10 cellular contexts compared by ENCODE assay signal in the genomic region with DNA sequence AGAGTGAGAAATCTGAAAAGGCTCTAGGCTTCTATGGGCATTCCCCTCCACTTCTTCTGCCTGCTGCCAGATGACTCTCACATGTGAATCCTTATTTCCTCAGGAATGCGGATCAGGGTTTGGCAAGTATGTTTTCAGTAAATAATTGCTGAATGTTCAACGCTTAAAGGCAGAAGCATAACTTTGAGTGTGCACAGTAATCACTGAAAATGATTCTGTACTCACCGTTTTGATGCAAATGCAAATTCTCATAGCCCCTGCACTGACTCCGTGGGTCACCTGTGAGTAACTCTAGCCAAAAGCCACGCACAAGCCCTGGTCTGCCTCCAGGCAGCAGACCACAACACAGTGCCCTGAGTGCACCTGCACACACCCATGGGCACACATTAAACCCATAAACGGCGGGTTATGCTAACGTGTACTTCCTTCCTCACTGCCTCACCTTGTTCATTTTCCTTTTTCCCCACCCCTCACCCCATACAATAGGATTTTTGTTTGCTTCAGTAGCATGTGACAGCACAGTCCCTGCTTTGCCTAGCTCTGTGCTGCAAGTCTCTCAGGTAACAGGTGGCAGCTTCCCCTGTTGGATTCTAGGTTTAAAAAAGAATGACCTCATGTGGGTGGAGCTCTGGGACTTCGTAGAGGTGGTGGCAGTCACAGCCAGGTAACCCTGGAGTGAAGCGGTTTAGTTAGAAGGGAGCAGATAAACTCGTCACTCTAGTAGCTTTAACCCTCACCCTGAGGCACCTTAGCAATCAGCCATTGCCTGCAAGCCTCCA. TPM values are rescaled to one million over a fixed set of nuclear protein-coding genes. Genes with fewer than 3 reads are reported as not detected.
DNase-seq lines count a peak whose midpoint lies in the region; ATAC-seq and TF ChIP-seq lines count a peak whose summit lies in the region.
"Had no signal": no experiment of that assay in that cellular context is flagged by ENCODE, and none has a peak within 500 bp of the region (broad histone marks: within the 10 kb centered on the region; RNA-seq: fewer than 3 reads in every experiment).

A gene with protein sequence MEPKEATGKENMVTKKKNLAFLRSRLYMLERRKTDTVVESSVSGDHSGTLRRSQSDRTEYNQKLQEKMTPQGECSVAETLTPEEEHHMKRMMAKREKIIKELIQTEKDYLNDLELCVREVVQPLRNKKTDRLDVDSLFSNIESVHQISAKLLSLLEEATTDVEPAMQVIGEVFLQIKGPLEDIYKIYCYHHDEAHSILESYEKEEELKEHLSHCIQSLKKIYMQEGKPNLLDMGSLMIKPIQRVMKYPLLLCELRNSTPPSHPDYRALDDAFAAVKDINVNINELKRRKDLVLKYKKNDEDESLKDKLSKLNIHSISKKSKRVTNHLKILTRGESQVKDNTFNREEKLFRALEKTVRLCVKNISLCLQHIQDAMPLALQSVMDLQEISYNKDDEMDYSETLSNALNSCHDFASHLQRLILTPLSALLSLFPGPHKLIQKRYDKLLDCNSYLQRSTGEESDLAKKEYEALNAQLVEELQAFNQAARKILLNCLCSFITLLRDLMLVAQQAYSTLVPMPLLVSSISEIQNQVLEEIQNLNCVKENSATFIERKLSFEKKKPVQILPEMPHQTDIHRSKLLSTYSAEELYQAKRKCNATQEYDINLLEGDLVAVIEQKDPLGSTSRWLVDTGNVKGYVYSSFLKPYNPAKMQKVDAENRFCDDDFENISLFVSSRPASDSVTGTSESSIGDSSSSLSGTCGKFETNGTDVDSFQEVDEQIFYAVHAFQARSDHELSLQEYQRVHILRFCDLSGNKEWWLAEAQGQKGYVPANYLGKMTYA (plus strand): TSS at position 653 of the 779 bp plus-strand sequence. CDS start 146 bp downstream, outside the sequence.

- no peaks in the 10 kb centered on the region for H3K9me3 ChIP-seq in adipocyte (ENCODE audit: control insufficient read depth, low read length)

- intact Hi-C loops in activated CD4-positive, alpha-beta T cell treated with anti-CD3 and anti-CD28 coated beads for 36 hours (cut with DNase I, micrococcal nuclease), result no loop called here

- no peak for TF ChIP-seq CTCF in AG04449 (IDR thresholded peaks at IDR 0.05; ENCODE audit: insufficient read depth, low read length, missing control alignments)

- H3K36me3 ChIP-seq in adipocyte (ENCODE audit: control insufficient read depth, insufficient read depth, low read length, severe bottlenecking), result no peaks in the 10 kb centered on the region

- H3K36me3 Mint-ChIP-seq in activated CD4-positive, alpha-beta T cell treated with anti-CD3 and anti-CD28 coated beads for 36 hours (ENCODE audit: low read depth), result no peaks in the 10 kb centered on the region
- H3K36me3 Mint-ChIP-seq: CD4-positive, alpha-beta memory T cell had no signal

- H3K9ac ChIP-seq in adipocyte (ENCODE audit: low read length), result no peak within 1 kb of the TSS

- peak; percentile 51 for ATAC-seq in left lobe of liver
- ATAC-seq in activated CD4-positive, alpha-beta T cell treated with anti-CD3 and anti-CD28 coated beads for 36 hours, result no peak
- no peak for ATAC-seq in stimulated activated naive CD8-positive, alpha-beta T cell treated with anti-CD3 and anti-CD28 coated beads, Interleukin-15, amount 100 ng/mL, for 72 hours
- no peak for ATAC-seq in HG03280 (IDR thresholded peaks at IDR 0.05; ENCODE audit: unreplicated experiment)

- no peak within 1 kb of the TSS for H3K4me3 Mint-ChIP-seq in activated CD4-positive, alpha-beta T cell treated with anti-CD3 and anti-CD28 coated beads for 36 hours
- H3K4me3 Mint-ChIP-seq in stimulated activated naive CD8-positive, alpha-beta T cell treated with anti-CD3 and anti-CD28 coated beads, Interleukin-15, amount 100 ng/mL, for 72 hours, result no peak within 1 kb of the TSS
- H3K4me3 Mint-ChIP-seq: CD4-positive, alpha-beta memory T cell had no signal

- no peaks in the 10 kb centered on the region for H3K27me3 ChIP-seq in adipocyte (replicated peaks; ENCODE audit: control insufficient read depth, insufficient read depth, low read length)

- POLR2A ChIA-PET in AG04449 (lab: Yijun Ruan, JAX), result no interaction called here
- POLR2A ChIA-PET in activated CD4-positive, alpha-beta T cell treated with anti-CD3 and anti-CD28 coated beads for 36 hours (lab: Charles Lee), result no interaction called here

- peaks cover 4% of the 10 kb centered on the region for H3K27me3 Mint-ChIP-seq in activated CD4-positive, alpha-beta T cell treated with anti-CD3 and anti-CD28 coated beads for 36 hours
- peaks cover 8% of the 10 kb centered on the region for H3K27me3 Mint-ChIP-seq in stimulated activated naive CD8-positive, alpha-beta T cell treated with anti-CD3 and anti-CD28 coated beads, Interleukin-15, amount 100 ng/mL, for 72 hours

- H3K4me1 Mint-ChIP-seq in activated CD4-positive, alpha-beta T cell treated with anti-CD3 and anti-CD28 coated beads for 36 hours, result no peaks in the 10 kb centered on the region
- H3K4me1 Mint-ChIP-seq in stimulated activated naive CD8-positive, alpha-beta T cell treated with anti-CD3 and anti-CD28 coated beads, Interleukin-15, amount 100 ng/mL, for 72 hours, result no peaks in the 10 kb centered on the region

- peak; percentile 4 for DNase-seq in AG04449 (ENCODE audit: low read depth, low spot score)
- DNase-seq in M059J (ENCODE audit: low read depth), result peak; percentile 27
- DNase-seq in adipocyte (ENCODE audit: low read depth), result peak; percentile 41
- no peak for DNase-seq in left lobe of liver (ENCODE audit: low spot score)
- DNase-seq in activated CD4-positive, alpha-beta T cell treated with anti-CD3 and anti-CD28 coated beads for 36 hours, result no peak
- DNase-seq in T-helper 2 cell, result no peak
- DNase-seq in stimulated activated naive CD8-positive, alpha-beta T cell treated with anti-CD3 and anti-CD28 coated beads, Interleukin-15, amount 100 ng/mL, for 72 hours, result no peak
- DNase-seq: activated effector memory CD4-positive, alpha-beta T cell treated with Interleukin-2 at 50 U/mL for 16 hours; CD4-positive, alpha-beta memory T cell had no signal

- H3K4me3 ChIP-seq in AG04449 (ENCODE audit: low read depth, low read length) (no peak within 1 kb of the TSS), adipocyte (ENCODE audit: low read length) (no peak within 1 kb of the TSS)

- CTCF ChIA-PET in AG04449 (lab: Yijun Ruan, JAX), result no interaction called here
- CTCF ChIA-PET in activated CD4-positive, alpha-beta T cell treated with anti-CD3 and anti-CD28 coated beads for 36 hours (lab: Charles Lee), result no interaction called here

- peaks cover 16% of the 10 kb centered on the region for H3K4me1 ChIP-seq in adipocyte (ENCODE audit: control insufficient read depth, insufficient read depth, low read length)

- H3K27ac Mint-ChIP-seq in activated CD4-positive, alpha-beta T cell treated with anti-CD3 and anti-CD28 coated beads for 36 hours, result no peak within 1 kb of the TSS
- no peak within 1 kb of the TSS for H3K27ac Mint-ChIP-seq in stimulated activated naive CD8-positive, alpha-beta T cell treated with anti-CD3 and anti-CD28 coated beads, Interleukin-15, amount 100 ng/mL, for 72 hours
- H3K27ac Mint-ChIP-seq: CD4-positive, alpha-beta memory T cell had no signal

- no peaks in the 10 kb centered on the region for H3K9me3 Mint-ChIP-seq in activated CD4-positive, alpha-beta T cell treated with anti-CD3 and anti-CD28 coated beads for 36 hours (ENCODE audit: low read depth)
- H3K9me3 Mint-ChIP-seq in stimulated activated naive CD8-positive, alpha-beta T cell treated with anti-CD3 and anti-CD28 coated beads, Interleukin-15, amount 100 ng/mL, for 72 hours, result no peaks in the 10 kb centered on the region
- H3K9me3 Mint-ChIP-seq: CD4-positive, alpha-beta memory T cell had no signal

RNA-seq across cellular contexts. Expression of the gene that starts here (rescaled TPM):
- total RNA-seq in M059J (2014; rRNA removed; shearing (Covaris generic)), result 0.02 TPM in 1 of 2 replicates, not detected in the other
- total RNA-seq in left lobe of liver, result 0.23 TPM
- not detected for total RNA-seq in activated CD4-positive, alpha-beta T cell treated with anti-CD3 and anti-CD28 coated beads for 36 hours
- total RNA-seq: CD4-positive, alpha-beta memory T cell had no signal

Comparison
In these comparisons a context has a peak if more than half of its experiments do, and no peak if none do; other contexts are left out.
1. Peak in DNase-seq in M059J; RNA of the gene not detected or under 1 TPM.
2. Peak in ATAC-seq in left lobe of liver; RNA of the gene not detected or under 1 TPM.
3. DNase-seq: peak in AG04449 (single experiment) and adipocyte (single experiment); none in left lobe of liver (single experiment), activated CD4-positive, alpha-beta T cell treated with anti-CD3 and anti-CD28 coated beads for 36 hours (single experiment), T-helper 2 cell (0 of 5) and stimulated activated naive CD8-positive, alpha-beta T cell treated with anti-CD3 and anti-CD28 coated beads, Interleukin-15, amount 100 ng/mL, for 72 hours (0 of 2).